In genomic region chr12:2959194-2959507, GRCh38 we compare ENCODE assay signal across 8 cellular contexts. TPM values are rescaled to one million over a fixed set of nuclear protein-coding genes. Genes with fewer than 3 reads are reported as not detected.
A peak's percentile ranks its signal among the peaks of the same experiment; 100 is the strongest.
DNase-seq lines count a peak whose midpoint lies in the region; TF ChIP-seq lines count a peak whose summit lies in the region.

Gene TEAD4, plus strand, starts transcription at chr12:2959397.

- H2AFZ ChIP-seq in hepatocyte, result peak within 1 kb of the TSS; percentile 79

- H3K4me1 Mint-ChIP-seq in activated naive CD4-positive, alpha-beta T cell treated with anti-CD3 and anti-CD28 coated beads, Interleukin-2, amount 10 ng/mL, durations not matched to agents 7 days and 5 days, result peaks cover 17% of the 10 kb centered on the region

- CTCF ChIA-PET in activated naive CD4-positive, alpha-beta T cell treated with anti-CD3 and anti-CD28 coated beads, Interleukin-2, amount 10 ng/mL, durations not matched to agents 7 days and 5 days (lab: Charles Lee), result interaction anchor here (1.0 to 1.4 kb wide), 2 partner anchors 15 to 83 kb away, joined by 3 read pairs; no protein-coding TSS in a partner anchor

- no peaks in the 10 kb centered on the region for H3K27me3 ChIP-seq in ascending aorta
- H3K27me3 ChIP-seq in hepatocyte, result no peaks in the 10 kb centered on the region

- H3K79me2 ChIP-seq in hepatocyte, result peaks cover 6% of the 10 kb centered on the region

- H3K9me3 Mint-ChIP-seq in activated naive CD4-positive, alpha-beta T cell treated with anti-CD3 and anti-CD28 coated beads, Interleukin-2, amount 10 ng/mL, durations not matched to agents 7 days and 5 days, result no peaks in the 10 kb centered on the region

- peak within 1 kb of the TSS; percentile 93 to 95 for H3K27ac ChIP-seq in ascending aorta
- peak within 1 kb of the TSS; percentile 89 for H3K27ac ChIP-seq in hepatocyte

- H3K9me3 ChIP-seq in ascending aorta (no peaks in the 10 kb centered on the region), hepatocyte (ENCODE audit: low read depth) (no peaks in the 10 kb centered on the region)

- no peaks in the 10 kb centered on the region for H3K36me3 ChIP-seq in ascending aorta
- no peaks in the 10 kb centered on the region for H3K36me3 ChIP-seq in hepatocyte (replicated peaks; ENCODE audit: insufficient read depth, low read depth)

- intact Hi-C loops in ascending aorta (cut with DNase I), result loop anchor here (1.0 to 5.0 kb wide), 2 partner anchors 69 to 82 kb away; partner anchors contain the start of genes FOXM1, RHNO1 and TULP3

- H3K4me1 ChIP-seq in ascending aorta, result peaks cover 5 to 16% of the 10 kb centered on the region in 2 donors
- peaks cover 22% of the 10 kb centered on the region for H3K4me1 ChIP-seq in hepatocyte (ENCODE audit: insufficient read depth)

- peak within 1 kb of the TSS; percentile 71 to 75 for H3K4me3 ChIP-seq in ascending aorta
- H3K4me3 ChIP-seq in hepatocyte, result peak within 1 kb of the TSS; percentile 75
- peak within 1 kb of the TSS; percentile 75 for H3K4me3 ChIP-seq in skeletal muscle cell (ENCODE audit: low read depth, low read length)

- no peak within 1 kb of the TSS for H3K27ac Mint-ChIP-seq in activated naive CD4-positive, alpha-beta T cell treated with anti-CD3 and anti-CD28 coated beads, Interleukin-2, amount 10 ng/mL, durations not matched to agents 7 days and 5 days

- no peaks in the 10 kb centered on the region for H4K20me1 ChIP-seq in hepatocyte (ENCODE audit: insufficient read depth, poor library complexity, severe bottlenecking)

- peak within 1 kb of the TSS; percentile 75 for H3K4me3 Mint-ChIP-seq in activated naive CD4-positive, alpha-beta T cell treated with anti-CD3 and anti-CD28 coated beads, Interleukin-2, amount 10 ng/mL, durations not matched to agents 7 days and 5 days

- no peaks in the 10 kb centered on the region for H3K9me2 ChIP-seq in hepatocyte (replicated peaks; ENCODE audit: insufficient read depth)

- peak; percentile 33 for DNase-seq in activated naive CD4-positive, alpha-beta T cell treated with anti-CD3 and anti-CD28 coated beads, Interleukin-2, amount 10 ng/mL, durations not matched to agents 7 days and 5 days
- no peak for DNase-seq in activated naive CD4-positive, alpha-beta T cell treated with Interleukin-2 at 50 U/mL for 16 hours
- DNase-seq in NCI-H226, result peak; percentile 91
- peak in 1 of 2 donors; percentile 76 for DNase-seq in ascending aorta (ENCODE audit: low spot score in 2 of 2)
- DNase-seq in hepatocyte (ENCODE audit: low spot score), result peak; percentile 90
- no peak for DNase-seq in skeletal muscle cell (ENCODE audit: low read depth)
- DNase-seq in cortex of kidney (lab: John Stamatoyannopoulos, UW), result no peak
- DNase-seq in cerebellar nuclear complex (lab: John Stamatoyannopoulos, UW), result no peak

- peak within 1 kb of the TSS; percentile 97 for H3K4me2 ChIP-seq in hepatocyte

- 3% methylated on average over 7 of the region's 50 CpGs for WGBS in hepatocyte (ENCODE audit: low lambda C conversion rate, missing lambda C conversion rate)

- H3K36me3 Mint-ChIP-seq in activated naive CD4-positive, alpha-beta T cell treated with anti-CD3 and anti-CD28 coated beads, Interleukin-2, amount 10 ng/mL, durations not matched to agents 7 days and 5 days, result no peaks in the 10 kb centered on the region

- no peak for TF ChIP-seq CTCF in ascending aorta (IDR thresholded peaks at IDR 0.05)
- TF ChIP-seq CTCF in hepatocyte (IDR thresholded peaks at IDR 0.05; ENCODE audit: poor library complexity), result no peak

- peaks cover 78% of the 10 kb centered on the region for H3K27me3 Mint-ChIP-seq in activated naive CD4-positive, alpha-beta T cell treated with anti-CD3 and anti-CD28 coated beads, Interleukin-2, amount 10 ng/mL, durations not matched to agents 7 days and 5 days

RNA-seq across cellular contexts. Expression of gene TEAD4, which starts in this region (rescaled TPM):
- 76.1 TPM for total RNA-seq in ascending aorta
- 5.5 and 8.3 TPM in 2 replicates for total RNA-seq in hepatocyte
- 12.0 and 12.7 TPM in 2 replicates for polyA plus RNA-seq in hepatocyte

Comparison
In these comparisons a context has a peak if more than half of its experiments do, and no peak if none do; other contexts are left out.
1. DNase-seq: peak in activated naive CD4-positive, alpha-beta T cell treated with anti-CD3 and anti-CD28 coated beads, Interleukin-2, amount 10 ng/mL, durations not matched to agents 7 days and 5 days (single experiment), NCI-H226 (single experiment) and hepatocyte (single experiment); none in activated naive CD4-positive, alpha-beta T cell treated with Interleukin-2 at 50 U/mL for 16 hours (single experiment), skeletal muscle cell (single experiment), cortex of kidney (single experiment) and cerebellar nuclear complex (0 of 2).
2. Peak in every context shown above with its lines, with median percentiles within 50 percentile points of each other: H3K4me3 ChIP-seq.